Comparison of ENCODE assay signal across 1 cellular context in genomic region chr2:39437522-39438296, GRCh38.
TF ChIP-seq lines count a peak whose summit lies in the region.

No MANE protein-coding gene starts in this region.

TF ChIP-seq in HepG2, 621 proteins besides CTCF, POLR2A, EP300 and RAD21 (continued from another document and continues in another):
- TF ChIP-seq GLMP (CRISPR knock-in tag; IDR thresholded peaks at IDR 0.05; ENCODE audit: borderline replicate concordance) (no peak), ZBTB8A (CRISPR knock-in tag; IDR thresholded peaks at IDR 0.05; ENCODE audit: borderline replicate concordance, low read depth) (no peak), ZNF225 (CRISPR knock-in tag; IDR thresholded peaks at IDR 0.05) (peak; percentile 94; the same call in 1 of the 2 replicates), TBL1XR1 (IDR thresholded peaks at IDR 0.05; ENCODE audit: borderline replicate concordance, low read length, partially characterized antibody) (no peak), TRIM22 (IDR thresholded peaks at IDR 0.05) (no peak), JUN (CRISPR knock-in tag; IDR thresholded peaks at IDR 0.05) (no peak), NKX3-1 (CRISPR knock-in tag; IDR thresholded peaks at IDR 0.05) (no peak), SMAD3 (CRISPR knock-in tag; IDR thresholded peaks at IDR 0.05) (no peak), KDM5B (CRISPR knock-in tag; IDR thresholded peaks at IDR 0.05; ENCODE audit: borderline replicate concordance) (peak; percentile 63; the same call in 1 of the 2 replicates), CCDC6 (CRISPR knock-in tag; IDR thresholded peaks at IDR 0.05) (no peak), ZFP37 (CRISPR knock-in tag; IDR thresholded peaks at IDR 0.05; ENCODE audit: borderline replicate concordance) (no peak; the same call in 1 of the 2 replicates), ZNF33B (CRISPR knock-in tag; IDR thresholded peaks at IDR 0.05) (peak; percentile 89; the same call in 1 of the 2 replicates), ZNF629 (CRISPR knock-in tag; conservative IDR thresholded peaks at IDR 0.05) (0 out of 2 replicates have a peak, but pooled peaks have one; percentile 14), ZNF205 (CRISPR knock-in tag; IDR thresholded peaks at IDR 0.05) (0 out of 2 replicates have a peak, but pooled peaks have one; percentile 20), GFI1 (CRISPR knock-in tag; IDR thresholded peaks at IDR 0.05; ENCODE audit: borderline replicate concordance) (peak; percentile 70; the same call in 1 of the 2 replicates), ZFP36L1 (CRISPR knock-in tag; IDR thresholded peaks at IDR 0.05) (no peak), BORCS8-MEF2B (CRISPR knock-in tag; IDR thresholded peaks at IDR 0.05) (no peak; the same call in 1 of the 2 replicates), HOXA7 (CRISPR knock-in tag; IDR thresholded peaks at IDR 0.05) (no peak), EEA1 (CRISPR knock-in tag; IDR thresholded peaks at IDR 0.05; ENCODE audit: borderline replicate concordance) (no peak), ZNF44 (CRISPR knock-in tag; IDR thresholded peaks at IDR 0.05) (peak; percentile 80; the same call in 1 of the 2 replicates), ZNF598 (CRISPR knock-in tag; IDR thresholded peaks at IDR 0.05; ENCODE audit: borderline replicate concordance) (peak; percentile 26; the same call in 1 of the 2 replicates), THYN1 (CRISPR knock-in tag; IDR thresholded peaks at IDR 0.05; ENCODE audit: borderline replicate concordance, low read depth) (no peak), KDM6A (CRISPR knock-in tag; IDR thresholded peaks at IDR 0.05; ENCODE audit: low read depth) (no peak), SRSF9 (IDR thresholded peaks at IDR 0.05; ENCODE audit: borderline replicate concordance, insufficient read depth, low read depth, low read length, poor library complexity, severe bottlenecking) (no peak), ZNF703 (CRISPR knock-in tag; IDR thresholded peaks at IDR 0.05; ENCODE audit: borderline replicate concordance) (0 out of 2 replicates have a peak, but pooled peaks have one; percentile 42), NR2F6 (IDR thresholded peaks at IDR 0.05) (no peak), NR2F6 (CRISPR knock-in tag; IDR thresholded peaks at IDR 0.05) (0 out of 2 replicates have a peak, but pooled peaks have one; percentile 13), TRIM24 (CRISPR knock-in tag; IDR thresholded peaks at IDR 0.05) (0 out of 2 replicates have a peak, but pooled peaks have one; percentile 9), PHF20 (CRISPR knock-in tag; IDR thresholded peaks at IDR 0.05) (peak; percentile 53; the same call in 1 of the 2 replicates), HMGXB4 (CRISPR knock-in tag; IDR thresholded peaks at IDR 0.05; ENCODE audit: borderline replicate concordance in 1 of 2, low read depth in 1 of 2) (peak in 1 of 2 experiments; percentile 27; a peak in 1 of 4 replicates), MTF2 (CRISPR knock-in tag; IDR thresholded peaks at IDR 0.05; ENCODE audit: borderline replicate concordance) (no peak), KLF9 (CRISPR knock-in tag; IDR thresholded peaks at IDR 0.05; ENCODE audit: low read depth) (no peak; the same call in 1 of the 2 replicates), ZNF180 (CRISPR knock-in tag; IDR thresholded peaks at IDR 0.05; ENCODE audit: borderline replicate concordance, low read depth) (no peak), EHMT2 (IDR thresholded peaks at IDR 0.05; ENCODE audit: borderline replicate concordance, low read depth, low read length) (no peak), HNF1A (IDR thresholded peaks at IDR 0.05; ENCODE audit: low read depth) (no peak), HNF1A (CRISPR knock-in tag; IDR thresholded peaks at IDR 0.05; ENCODE audit: borderline replicate concordance) (peak; percentile 54; the same call in 1 of the 2 replicates), HIVEP1 (CRISPR knock-in tag; IDR thresholded peaks at IDR 0.05) (0 out of 2 replicates have a peak, but pooled peaks have one; percentile 27)
- TF ChIP-seq, protein P1, sequence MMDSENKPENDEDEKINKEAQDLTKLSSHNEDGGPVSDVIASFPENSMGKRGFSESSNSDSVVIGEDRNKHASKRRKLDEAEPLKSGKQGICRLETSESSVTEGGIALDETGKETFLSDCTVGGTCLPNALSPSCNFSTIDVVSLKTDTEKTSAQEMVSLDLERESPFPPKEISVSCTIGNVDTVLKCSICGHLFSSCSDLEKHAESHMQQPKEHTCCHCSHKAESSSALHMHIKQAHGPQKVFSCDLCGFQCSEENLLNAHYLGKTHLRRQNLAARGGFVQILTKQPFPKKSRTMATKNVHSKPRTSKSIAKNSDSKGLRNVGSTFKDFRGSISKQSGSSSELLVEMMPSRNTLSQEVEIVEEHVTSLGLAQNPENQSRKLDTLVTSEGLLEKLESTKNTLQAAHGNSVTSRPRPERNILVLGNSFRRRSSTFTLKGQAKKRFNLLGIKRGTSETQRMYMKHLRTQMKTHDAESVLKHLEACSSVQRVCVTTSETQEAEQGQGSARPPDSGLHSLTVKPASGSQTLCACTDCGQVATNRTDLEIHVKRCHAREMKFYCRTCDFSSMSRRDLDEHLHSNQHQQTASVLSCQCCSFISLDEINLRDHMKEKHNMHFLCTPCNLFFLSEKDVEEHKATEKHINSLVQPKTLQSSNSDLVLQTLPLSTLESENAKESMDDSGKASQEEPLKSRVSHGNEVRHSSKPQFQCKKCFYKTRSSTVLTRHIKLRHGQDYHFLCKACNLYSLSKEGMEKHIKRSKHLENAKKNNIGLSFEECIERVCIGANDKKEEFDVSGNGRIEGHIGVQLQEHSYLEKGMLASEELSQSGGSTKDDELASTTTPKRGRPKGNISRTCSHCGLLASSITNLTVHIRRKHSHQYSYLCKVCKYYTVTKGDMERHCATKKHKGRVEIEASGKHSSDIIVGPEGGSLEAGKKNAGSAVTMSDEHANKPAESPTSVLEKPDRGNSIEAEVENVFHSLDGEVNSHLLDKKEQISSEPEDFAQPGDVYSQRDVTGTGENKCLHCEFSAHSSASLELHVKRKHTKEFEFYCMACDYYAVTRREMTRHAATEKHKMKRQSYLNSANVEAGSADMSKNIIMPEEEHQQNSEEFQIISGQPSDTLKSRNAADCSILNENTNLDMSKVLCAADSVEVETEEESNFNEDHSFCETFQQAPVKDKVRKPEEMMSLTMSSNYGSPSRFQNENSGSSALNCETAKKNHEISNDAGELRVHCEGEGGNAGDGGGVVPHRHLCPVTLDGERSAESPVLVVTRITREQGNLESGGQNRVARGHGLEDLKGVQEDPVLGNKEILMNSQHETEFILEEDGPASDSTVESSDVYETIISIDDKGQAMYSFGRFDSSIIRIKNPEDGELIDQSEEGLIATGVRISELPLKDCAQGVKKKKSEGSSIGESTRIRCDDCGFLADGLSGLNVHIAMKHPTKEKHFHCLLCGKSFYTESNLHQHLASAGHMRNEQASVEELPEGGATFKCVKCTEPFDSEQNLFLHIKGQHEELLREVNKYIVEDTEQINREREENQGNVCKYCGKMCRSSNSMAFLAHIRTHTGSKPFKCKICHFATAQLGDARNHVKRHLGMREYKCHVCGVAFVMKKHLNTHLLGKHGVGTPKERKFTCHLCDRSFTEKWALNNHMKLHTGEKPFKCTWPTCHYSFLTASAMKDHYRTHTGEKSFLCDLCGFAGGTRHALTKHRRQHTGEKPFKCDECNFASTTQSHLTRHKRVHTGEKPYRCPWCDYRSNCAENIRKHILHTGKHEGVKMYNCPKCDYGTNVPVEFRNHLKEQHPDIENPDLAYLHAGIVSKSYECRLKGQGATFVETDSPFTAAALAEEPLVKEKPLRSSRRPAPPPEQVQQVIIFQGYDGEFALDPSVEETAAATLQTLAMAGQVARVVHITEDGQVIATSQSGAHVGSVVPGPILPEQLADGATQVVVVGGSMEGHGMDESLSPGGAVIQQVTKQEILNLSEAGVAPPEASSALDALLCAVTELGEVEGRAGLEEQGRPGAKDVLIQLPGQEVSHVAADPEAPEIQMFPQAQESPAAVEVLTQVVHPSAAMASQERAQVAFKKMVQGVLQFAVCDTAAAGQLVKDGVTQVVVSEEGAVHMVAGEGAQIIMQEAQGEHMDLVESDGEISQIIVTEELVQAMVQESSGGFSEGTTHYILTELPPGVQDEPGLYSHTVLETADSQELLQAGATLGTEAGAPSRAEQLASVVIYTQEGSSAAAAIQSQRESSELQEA (CRISPR knock-in tag; IDR thresholded peaks at IDR 0.05; ENCODE audit: not compliant biosample characterization): no peak
- TF ChIP-seq, protein P2, sequence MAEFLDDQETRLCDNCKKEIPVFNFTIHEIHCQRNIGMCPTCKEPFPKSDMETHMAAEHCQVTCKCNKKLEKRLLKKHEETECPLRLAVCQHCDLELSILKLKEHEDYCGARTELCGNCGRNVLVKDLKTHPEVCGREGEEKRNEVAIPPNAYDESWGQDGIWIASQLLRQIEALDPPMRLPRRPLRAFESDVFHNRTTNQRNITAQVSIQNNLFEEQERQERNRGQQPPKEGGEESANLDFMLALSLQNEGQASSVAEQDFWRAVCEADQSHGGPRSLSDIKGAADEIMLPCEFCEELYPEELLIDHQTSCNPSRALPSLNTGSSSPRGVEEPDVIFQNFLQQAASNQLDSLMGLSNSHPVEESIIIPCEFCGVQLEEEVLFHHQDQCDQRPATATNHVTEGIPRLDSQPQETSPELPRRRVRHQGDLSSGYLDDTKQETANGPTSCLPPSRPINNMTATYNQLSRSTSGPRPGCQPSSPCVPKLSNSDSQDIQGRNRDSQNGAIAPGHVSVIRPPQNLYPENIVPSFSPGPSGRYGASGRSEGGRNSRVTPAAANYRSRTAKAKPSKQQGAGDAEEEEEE (CRISPR knock-in tag; IDR thresholded peaks at IDR 0.05; ENCODE audit: borderline replicate concordance): no peak
